ENCODE assay signal across 1 cellular context in the genomic region with DNA sequence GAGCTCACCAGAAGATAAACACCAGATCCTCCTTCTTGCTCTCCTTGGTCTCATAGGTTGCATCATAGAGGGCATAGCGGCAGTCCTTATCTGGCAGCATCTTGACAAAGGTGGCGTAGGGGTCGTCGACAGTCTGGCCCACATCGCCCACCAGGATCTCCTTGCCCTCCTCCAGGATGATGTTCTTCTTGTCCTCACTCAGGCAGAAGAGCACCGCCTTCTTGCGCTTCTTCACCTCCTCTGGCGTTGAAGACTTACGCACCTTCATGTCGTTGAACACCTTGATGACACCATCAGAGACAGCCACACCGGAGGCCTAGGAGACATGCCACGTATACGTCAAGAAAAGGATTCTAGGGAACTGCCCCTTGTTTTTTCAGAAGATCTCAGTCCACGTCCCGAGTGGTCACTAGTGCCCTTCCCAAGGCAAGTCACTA.
TF ChIP-seq lines count a peak whose summit lies in the region.

No MANE protein-coding gene starts in this region.

TF ChIP-seq in GM23338, 12 proteins besides CTCF, POLR2A, EP300 and RAD21 (continued from another document):
- TF ChIP-seq, protein P1, sequence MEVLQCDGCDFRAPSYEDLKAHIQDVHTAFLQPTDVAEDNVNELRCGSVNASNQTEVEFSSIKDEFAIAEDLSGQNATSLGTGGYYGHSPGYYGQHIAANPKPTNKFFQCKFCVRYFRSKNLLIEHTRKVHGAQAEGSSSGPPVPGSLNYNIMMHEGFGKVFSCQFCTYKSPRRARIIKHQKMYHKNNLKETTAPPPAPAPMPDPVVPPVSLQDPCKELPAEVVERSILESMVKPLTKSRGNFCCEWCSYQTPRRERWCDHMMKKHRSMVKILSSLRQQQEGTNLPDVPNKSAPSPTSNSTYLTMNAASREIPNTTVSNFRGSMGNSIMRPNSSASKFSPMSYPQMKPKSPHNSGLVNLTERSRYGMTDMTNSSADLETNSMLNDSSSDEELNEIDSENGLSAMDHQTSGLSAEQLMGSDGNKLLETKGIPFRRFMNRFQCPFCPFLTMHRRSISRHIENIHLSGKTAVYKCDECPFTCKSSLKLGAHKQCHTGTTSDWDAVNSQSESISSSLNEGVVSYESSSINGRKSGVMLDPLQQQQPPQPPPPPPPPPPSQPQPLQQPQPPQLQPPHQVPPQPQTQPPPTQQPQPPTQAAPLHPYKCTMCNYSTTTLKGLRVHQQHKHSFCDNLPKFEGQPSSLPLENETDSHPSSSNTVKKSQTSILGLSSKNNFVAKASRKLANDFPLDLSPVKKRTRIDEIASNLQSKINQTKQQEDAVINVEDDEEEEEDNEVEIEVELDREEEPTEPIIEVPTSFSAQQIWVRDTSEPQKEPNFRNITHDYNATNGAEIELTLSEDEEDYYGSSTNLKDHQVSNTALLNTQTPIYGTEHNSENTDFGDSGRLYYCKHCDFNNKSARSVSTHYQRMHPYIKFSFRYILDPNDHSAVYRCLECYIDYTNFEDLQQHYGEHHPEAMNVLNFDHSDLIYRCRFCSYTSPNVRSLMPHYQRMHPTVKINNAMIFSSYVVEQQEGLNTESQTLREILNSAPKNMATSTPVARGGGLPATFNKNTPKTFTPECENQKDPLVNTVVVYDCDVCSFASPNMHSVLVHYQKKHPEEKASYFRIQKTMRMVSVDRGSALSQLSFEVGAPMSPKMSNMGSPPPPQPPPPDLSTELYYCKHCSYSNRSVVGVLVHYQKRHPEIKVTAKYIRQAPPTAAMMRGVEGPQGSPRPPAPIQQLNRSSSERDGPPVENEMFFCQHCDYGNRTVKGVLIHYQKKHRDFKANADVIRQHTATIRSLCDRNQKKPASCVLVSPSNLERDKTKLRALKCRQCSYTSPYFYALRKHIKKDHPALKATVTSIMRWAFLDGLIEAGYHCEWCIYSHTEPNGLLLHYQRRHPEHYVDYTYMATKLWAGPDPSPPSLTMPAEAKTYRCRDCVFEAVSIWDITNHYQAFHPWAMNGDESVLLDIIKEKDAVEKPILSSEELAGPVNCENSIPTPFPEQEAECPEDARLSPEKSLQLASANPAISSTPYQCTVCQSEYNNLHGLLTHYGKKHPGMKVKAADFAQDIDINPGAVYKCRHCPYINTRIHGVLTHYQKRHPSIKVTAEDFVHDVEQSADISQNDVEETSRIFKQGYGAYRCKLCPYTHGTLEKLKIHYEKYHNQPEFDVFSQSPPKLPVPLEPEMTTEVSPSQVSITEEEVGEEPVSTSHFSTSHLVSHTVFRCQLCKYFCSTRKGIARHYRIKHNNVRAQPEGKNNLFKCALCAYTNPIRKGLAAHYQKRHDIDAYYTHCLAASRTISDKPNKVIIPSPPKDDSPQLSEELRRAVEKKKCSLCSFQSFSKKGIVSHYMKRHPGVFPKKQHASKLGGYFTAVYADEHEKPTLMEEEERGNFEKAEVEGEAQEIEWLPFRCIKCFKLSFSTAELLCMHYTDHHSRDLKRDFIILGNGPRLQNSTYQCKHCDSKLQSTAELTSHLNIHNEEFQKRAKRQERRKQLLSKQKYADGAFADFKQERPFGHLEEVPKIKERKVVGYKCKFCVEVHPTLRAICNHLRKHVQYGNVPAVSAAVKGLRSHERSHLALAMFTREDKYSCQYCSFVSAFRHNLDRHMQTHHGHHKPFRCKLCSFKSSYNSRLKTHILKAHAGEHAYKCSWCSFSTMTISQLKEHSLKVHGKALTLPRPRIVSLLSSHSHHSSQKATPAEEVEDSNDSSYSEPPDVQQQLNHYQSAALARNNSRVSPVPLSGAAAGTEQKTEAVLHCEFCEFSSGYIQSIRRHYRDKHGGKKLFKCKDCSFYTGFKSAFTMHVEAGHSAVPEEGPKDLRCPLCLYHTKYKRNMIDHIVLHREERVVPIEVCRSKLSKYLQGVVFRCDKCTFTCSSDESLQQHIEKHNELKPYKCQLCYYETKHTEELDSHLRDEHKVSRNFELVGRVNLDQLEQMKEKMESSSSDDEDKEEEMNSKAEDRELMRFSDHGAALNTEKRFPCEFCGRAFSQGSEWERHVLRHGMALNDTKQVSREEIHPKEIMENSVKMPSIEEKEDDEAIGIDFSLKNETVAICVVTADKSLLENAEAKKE (CRISPR knock-in tag; IDR thresholded peaks at IDR 0.05) = no peak
- TF ChIP-seq CREB1 (CRISPR knock-in tag; IDR thresholded peaks at IDR 0.05; ENCODE audit: low read depth) (no peak), JUNB (IDR thresholded peaks at IDR 0.05; ENCODE audit: unreplicated experiment) (no peak), EZH2 (IDR thresholded peaks at IDR 0.05; ENCODE audit: low read depth, unreplicated experiment) (no peak), ZNF114 (CRISPR knock-in tag; IDR thresholded peaks at IDR 0.05) (no peak), STAT1 (IDR thresholded peaks at IDR 0.05; ENCODE audit: unreplicated experiment) (no peak), NANOG (IDR thresholded peaks at IDR 0.05; ENCODE audit: borderline replicate concordance) (no peak), POLR2AphosphoS5 (IDR thresholded peaks at IDR 0.05; ENCODE audit: low read depth) (no peak), EZH2phosphoT487 (IDR thresholded peaks at IDR 0.05; ENCODE audit: unreplicated experiment) (no peak)
- TF ChIP-seq, protein P2, sequence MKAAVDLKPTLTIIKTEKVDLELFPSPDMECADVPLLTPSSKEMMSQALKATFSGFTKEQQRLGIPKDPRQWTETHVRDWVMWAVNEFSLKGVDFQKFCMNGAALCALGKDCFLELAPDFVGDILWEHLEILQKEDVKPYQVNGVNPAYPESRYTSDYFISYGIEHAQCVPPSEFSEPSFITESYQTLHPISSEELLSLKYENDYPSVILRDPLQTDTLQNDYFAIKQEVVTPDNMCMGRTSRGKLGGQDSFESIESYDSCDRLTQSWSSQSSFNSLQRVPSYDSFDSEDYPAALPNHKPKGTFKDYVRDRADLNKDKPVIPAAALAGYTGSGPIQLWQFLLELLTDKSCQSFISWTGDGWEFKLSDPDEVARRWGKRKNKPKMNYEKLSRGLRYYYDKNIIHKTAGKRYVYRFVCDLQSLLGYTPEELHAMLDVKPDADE (IDR thresholded peaks at IDR 0.05) = no peak
- TF ChIP-seq, protein P3, sequence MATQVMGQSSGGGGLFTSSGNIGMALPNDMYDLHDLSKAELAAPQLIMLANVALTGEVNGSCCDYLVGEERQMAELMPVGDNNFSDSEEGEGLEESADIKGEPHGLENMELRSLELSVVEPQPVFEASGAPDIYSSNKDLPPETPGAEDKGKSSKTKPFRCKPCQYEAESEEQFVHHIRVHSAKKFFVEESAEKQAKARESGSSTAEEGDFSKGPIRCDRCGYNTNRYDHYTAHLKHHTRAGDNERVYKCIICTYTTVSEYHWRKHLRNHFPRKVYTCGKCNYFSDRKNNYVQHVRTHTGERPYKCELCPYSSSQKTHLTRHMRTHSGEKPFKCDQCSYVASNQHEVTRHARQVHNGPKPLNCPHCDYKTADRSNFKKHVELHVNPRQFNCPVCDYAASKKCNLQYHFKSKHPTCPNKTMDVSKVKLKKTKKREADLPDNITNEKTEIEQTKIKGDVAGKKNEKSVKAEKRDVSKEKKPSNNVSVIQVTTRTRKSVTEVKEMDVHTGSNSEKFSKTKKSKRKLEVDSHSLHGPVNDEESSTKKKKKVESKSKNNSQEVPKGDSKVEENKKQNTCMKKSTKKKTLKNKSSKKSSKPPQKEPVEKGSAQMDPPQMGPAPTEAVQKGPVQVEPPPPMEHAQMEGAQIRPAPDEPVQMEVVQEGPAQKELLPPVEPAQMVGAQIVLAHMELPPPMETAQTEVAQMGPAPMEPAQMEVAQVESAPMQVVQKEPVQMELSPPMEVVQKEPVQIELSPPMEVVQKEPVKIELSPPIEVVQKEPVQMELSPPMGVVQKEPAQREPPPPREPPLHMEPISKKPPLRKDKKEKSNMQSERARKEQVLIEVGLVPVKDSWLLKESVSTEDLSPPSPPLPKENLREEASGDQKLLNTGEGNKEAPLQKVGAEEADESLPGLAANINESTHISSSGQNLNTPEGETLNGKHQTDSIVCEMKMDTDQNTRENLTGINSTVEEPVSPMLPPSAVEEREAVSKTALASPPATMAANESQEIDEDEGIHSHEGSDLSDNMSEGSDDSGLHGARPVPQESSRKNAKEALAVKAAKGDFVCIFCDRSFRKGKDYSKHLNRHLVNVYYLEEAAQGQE (IDR thresholded peaks at IDR 0.05; ENCODE audit: unreplicated experiment) = no peak
